In genomic region chr5:73201547-73202513, GRCh38 we compare ENCODE assay signal across 8 cellular contexts. TPM values are rescaled to one million over a fixed set of nuclear protein-coding genes. Genes with fewer than 3 reads are reported as not detected.
A peak's percentile ranks its signal among the peaks of the same experiment; 100 is the strongest.
DNase-seq lines count a peak whose midpoint lies in the region; TF ChIP-seq lines count a peak whose summit lies in the region.

No MANE protein-coding gene starts in this region.

- no peaks in the 10 kb centered on the region for H3K9me3 Mint-ChIP-seq in activated CD4-positive, alpha-beta memory T cell treated with anti-CD3 and anti-CD28 coated beads for 36 hours

- H3K27ac Mint-ChIP-seq in activated CD4-positive, alpha-beta memory T cell treated with anti-CD3 and anti-CD28 coated beads for 36 hours = no peak overlapping the region

- no peak overlapping the region for H3K4me3 ChIP-seq in HFF-Myc (replicated peaks; ENCODE audit: low read depth, low read length)

- DNase-seq in DMS 273 treated with DMSO at 0.1 percent for 48 hours (lab: John Stamatoyannopoulos, UW) (peak; percentile 33), HFF-Myc (ENCODE audit: extremely low read depth, low read depth) (no peak), NCI-H526 (lab: John Stamatoyannopoulos, UW) (peak; percentile 61 to 92), medulla oblongata (ENCODE audit: extremely low spot score) (peak; percentile 65), NCI-H2196 (lab: John Stamatoyannopoulos, UW; ENCODE audit: unreplicated experiment) (no peak)
- peak; percentile 81 for DNase-seq in activated CD4-positive, alpha-beta memory T cell treated with anti-CD3 and anti-CD28 coated beads for 36 hours
- DNase-seq in effector CD8-positive, alpha-beta T cell (lab: John Stamatoyannopoulos, UW) = peak; percentile 56
- DNase-seq in stimulated activated CD8-positive, alpha-beta memory T cell treated with anti-CD3 and anti-CD28 coated beads, Interleukin-15, amount 100 ng/mL, for 48 hours (ENCODE audit: low read depth in 2 of 2) = peak; percentile 43 to 47

- no peaks in the 10 kb centered on the region for H3K36me3 Mint-ChIP-seq in activated CD4-positive, alpha-beta memory T cell treated with anti-CD3 and anti-CD28 coated beads for 36 hours

- intact Hi-C loops in activated CD4-positive, alpha-beta memory T cell treated with anti-CD3 and anti-CD28 coated beads for 36 hours (cut with micrococcal nuclease) = loop anchor here (1.0 to 2.0 kb wide), 3 partner anchors 119 to 281 kb away; partner anchors contain the start of gene FCHO2

- peak; percentile 84 for TF ChIP-seq CTCF in HFF-Myc (IDR thresholded peaks at IDR 0.05; ENCODE audit: low read depth, low read length, missing control alignments)

- POLR2A ChIA-PET in activated CD4-positive, alpha-beta memory T cell treated with anti-CD3 and anti-CD28 coated beads for 36 hours (lab: Charles Lee) = no interaction called here

- H3K4me1 Mint-ChIP-seq in activated CD4-positive, alpha-beta memory T cell treated with anti-CD3 and anti-CD28 coated beads for 36 hours (ENCODE audit: low read depth) = peaks cover 3% of the 10 kb centered on the region

- CTCF ChIA-PET in activated CD4-positive, alpha-beta memory T cell treated with anti-CD3 and anti-CD28 coated beads for 36 hours (lab: Charles Lee) = interaction anchor here (0.6 to 2.6 kb wide), 22 partner anchors 9 to 590 kb away, joined by 3 to 25 read pairs (median 4); no protein-coding TSS in a partner anchor

- peaks cover 59% of the 10 kb centered on the region for H3K27me3 Mint-ChIP-seq in activated CD4-positive, alpha-beta memory T cell treated with anti-CD3 and anti-CD28 coated beads for 36 hours

- H3K4me3 Mint-ChIP-seq in activated CD4-positive, alpha-beta memory T cell treated with anti-CD3 and anti-CD28 coated beads for 36 hours = no peak overlapping the region

RNA-seq across cellular contexts. Expression of gene TMEM174, which starts 28.8 kb away (rescaled TPM):
- not detected for total RNA-seq in activated CD4-positive, alpha-beta memory T cell treated with anti-CD3 and anti-CD28 coated beads for 36 hours

Comparison
In these comparisons a context has a peak if more than half of its experiments do, and no peak if none do; other contexts are left out.
1. DNase-seq: peak in DMS 273 treated with DMSO at 0.1 percent for 48 hours (single experiment), NCI-H526 (2 of 2), activated CD4-positive, alpha-beta memory T cell treated with anti-CD3 and anti-CD28 coated beads for 36 hours (single experiment), effector CD8-positive, alpha-beta T cell (single experiment), medulla oblongata (single experiment) and stimulated activated CD8-positive, alpha-beta memory T cell treated with anti-CD3 and anti-CD28 coated beads, Interleukin-15, amount 100 ng/mL, for 48 hours (2 of 2); none in HFF-Myc (single experiment) and NCI-H2196 (single experiment).